ENCODE assay signal across 4 cellular contexts in the genomic region with DNA sequence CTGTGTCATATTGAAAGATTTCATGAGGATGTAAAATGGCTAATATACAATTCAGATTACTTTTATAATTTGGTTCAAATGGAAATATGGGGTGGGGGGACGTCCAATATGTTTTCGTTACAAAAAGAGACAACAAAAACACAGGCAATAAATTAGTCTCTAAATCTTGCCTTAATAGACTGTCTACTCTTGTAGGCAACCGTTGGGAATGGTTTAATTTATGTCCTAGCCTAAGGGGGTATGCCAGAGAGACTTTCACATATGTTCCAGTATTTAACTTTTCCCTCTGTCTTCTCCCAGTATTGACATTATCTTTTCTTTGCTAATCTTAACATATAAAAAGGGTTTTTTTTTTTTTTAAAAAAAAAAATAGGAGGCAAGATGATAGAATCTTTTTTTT. TPM values are rescaled to one million over a fixed set of nuclear protein-coding genes. Genes with fewer than 3 reads are reported as not detected.
"Had no signal": no experiment of that assay in that cellular context is flagged by ENCODE, and none has a peak within 500 bp of the region (broad histone marks: within the 10 kb centered on the region; RNA-seq: fewer than 3 reads in every experiment).

No MANE protein-coding gene starts in this region.

- H3K4me3 ChIP-seq: GM12878 had no signal

- ATAC-seq: GM12878 had no signal

- DNase-seq: GDM1, GF-D8 had no signal

RNA-seq across cellular contexts. Expression of gene LIN7A, which starts 41.5 kb away (rescaled TPM):
- total RNA-seq: G401 had no signal
